In genomic region chr5:76341935-76342334, GRCh38 we compare ENCODE assay signal across 10 cellular contexts.
DNase-seq lines count a peak whose midpoint lies in the region; ATAC-seq and TF ChIP-seq lines count a peak whose summit lies in the region.
"Had no signal": no experiment of that assay in that cellular context is flagged by ENCODE, and none has a peak within 500 bp of the region (broad histone marks: within the 10 kb centered on the region; RNA-seq: fewer than 3 reads in every experiment).

No MANE protein-coding gene starts in this region.

- peak overlapping the region; percentile 9; the same call in 1 of the 2 replicates for H3K4me3 ChIP-seq in DOHH2 (ENCODE audit: low read length)
- no peak overlapping the region for H3K4me3 ChIP-seq in body of pancreas
- H3K4me3 ChIP-seq in neutrophil (ENCODE audit: low read depth in 1 of 2, low read length in 1 of 2): no peak overlapping the region
- H3K4me3 ChIP-seq in HAP-1: no peak overlapping the region
- H3K4me3 ChIP-seq: testis had no signal

- no peak for TF ChIP-seq CTCF in DOHH2 (IDR thresholded peaks at IDR 0.05; ENCODE audit: low read depth, low read length, poor library complexity, severe bottlenecking)
- no peak for TF ChIP-seq CTCF in body of pancreas (IDR thresholded peaks at IDR 0.05)
- TF ChIP-seq CTCF in neutrophil (IDR thresholded peaks at IDR 0.05): no peak
- TF ChIP-seq CTCF in RWPE1 (conservative IDR thresholded peaks at IDR 0.05; ENCODE audit: low read depth): no peak

- peak overlapping the region; percentile 36 for H3K4me2 ChIP-seq in DOHH2 (ENCODE audit: low read length)

- TF ChIP-seq POLR2A in body of pancreas (IDR thresholded peaks at IDR 0.05): no peak

- H3K9me2 ChIP-seq in DOHH2 (replicated peaks; ENCODE audit: control insufficient read depth, low read length): no peaks in the 10 kb centered on the region

- 23 to 51% methylated on average over 3 to 4 of the region's 4 CpGs for WGBS in body of pancreas, 2 donors

- intact Hi-C loops in body of pancreas (cut with DNase I): no loop called here

- H3K36me3 ChIP-seq in DOHH2 (ENCODE audit: control insufficient read depth, low read length): no peaks in the 10 kb centered on the region
- no peaks in the 10 kb centered on the region for H3K36me3 ChIP-seq in body of pancreas (replicated peaks in 1 of 2; ENCODE audit: insufficient read depth in 1 of 2, low read depth in 2 of 2)
- H3K36me3 ChIP-seq in neutrophil: no peaks in the 10 kb centered on the region
- H3K36me3 ChIP-seq in HAP-1 (replicated peaks): no peaks in the 10 kb centered on the region

- H3K27me3 ChIP-seq in DOHH2 (ENCODE audit: control insufficient read depth, low read length) (no peaks in the 10 kb centered on the region), body of pancreas (no peaks in the 10 kb centered on the region), neutrophil (no peaks in the 10 kb centered on the region), HAP-1 (ENCODE audit: low read depth) (no peaks in the 10 kb centered on the region)
- H3K27me3 ChIP-seq: testis had no signal

- no peaks in the 10 kb centered on the region for H4K20me1 ChIP-seq in DOHH2 (ENCODE audit: control insufficient read depth, insufficient read depth, low read depth, low read length)

- H3K4me1 ChIP-seq in DOHH2 (ENCODE audit: control insufficient read depth, low read length): peaks cover 39% of the 10 kb centered on the region
- H3K4me1 ChIP-seq in body of pancreas: peaks cover 21% of the 10 kb centered on the region
- peaks cover 14 to 23% of the 10 kb centered on the region in 2 experiments for H3K4me1 ChIP-seq in neutrophil (ENCODE audit: control insufficient read depth in 1 of 2, insufficient read depth in 1 of 2, low read depth in 1 of 2, low read length in 1 of 2)
- H3K4me1 ChIP-seq in HAP-1: peaks cover 6% of the 10 kb centered on the region; the same call in 1 of the 2 replicates
- H3K4me1 ChIP-seq: testis had no signal

- POLR2A ChIA-PET in RWPE1 (lab: Yijun Ruan, JAX; ENCODE audit: low non-redundant PET): no interaction called here

- DNase-seq in Kasumi-1 (lab: John Stamatoyannopoulos, UW) (peak; percentile 44 to 47), body of pancreas (peak in 3 of 4 donors; percentile 18 to 64 (median 27)), HAP-1 (ENCODE audit: low spot score in 2 of 2) (no peak), NCI-H2196 treated with DMSO at 0.1 percent for 48 hours (lab: John Stamatoyannopoulos, UW; ENCODE audit: unreplicated experiment) (no peak), RWPE1 (ENCODE audit: low spot score) (no peak)
- DNase-seq: amygdala, RPMI8226, testis had no signal

- H3F3A ChIP-seq in DOHH2 (ENCODE audit: control insufficient read depth, insufficient read depth): peaks cover 5% of the 10 kb centered on the region; the same call in 1 of the 2 replicates

- CTCF ChIA-PET in RWPE1 (lab: Yijun Ruan, JAX): interaction anchor here (0.6 kb wide), 1 partner anchor 526 kb away, joined by 3 read pairs; no protein-coding TSS in a partner anchor

- H3K27ac ChIP-seq in DOHH2 (ENCODE audit: low read depth, low read length) (no peak overlapping the region), body of pancreas (peak overlapping the region in 1 of 4 donors; percentile 60), neutrophil (peak overlapping the region; percentile 51), RWPE1 (no peak overlapping the region)
- H3K27ac ChIP-seq: testis had no signal

- in situ Hi-C loops in HAP-1 (cut with MboI; ENCODE audit: low sequenced_read_pairs): no loop called here

- ATAC-seq in body of pancreas: peak; percentile 25

- H3K79me2 ChIP-seq in DOHH2 (ENCODE audit: control insufficient read depth, low read length): no peaks in the 10 kb centered on the region

- no peaks in the 10 kb centered on the region for H3K9me3 ChIP-seq in DOHH2 (ENCODE audit: control insufficient read depth, insufficient read depth, low read length)
- H3K9me3 ChIP-seq in body of pancreas: no peaks in the 10 kb centered on the region
- H3K9me3 ChIP-seq in neutrophil: no peaks in the 10 kb centered on the region
- no peaks in the 10 kb centered on the region for H3K9me3 ChIP-seq in HAP-1
- H3K9me3 ChIP-seq: testis had no signal

Comparison
In these comparisons a context has a peak if more than half of its experiments do, and no peak if none do; other contexts are left out.
1. DNase-seq: peak in Kasumi-1 (2 of 2) and body of pancreas (3 of 4); none in HAP-1 (0 of 2), NCI-H2196 treated with DMSO at 0.1 percent for 48 hours (single experiment) and RWPE1 (single experiment).